In genomic region chr12:120725151-120725658, GRCh38 we compare ENCODE assay signal across 1 cellular context.
TF ChIP-seq lines count a peak whose summit lies in the region.

No MANE protein-coding gene starts in this region.

TF ChIP-seq in HepG2, 621 proteins besides CTCF, POLR2A, EP300 and RAD21 (continued from another document):
- TF ChIP-seq ZBED4 (CRISPR knock-in tag; IDR thresholded peaks at IDR 0.05; ENCODE audit: borderline replicate concordance) (no peak), NONO (IDR thresholded peaks at IDR 0.05) (no peak), NONO (CRISPR knock-in tag; conservative IDR thresholded peaks at IDR 0.05) (no peak)
- TF ChIP-seq, protein P1, sequence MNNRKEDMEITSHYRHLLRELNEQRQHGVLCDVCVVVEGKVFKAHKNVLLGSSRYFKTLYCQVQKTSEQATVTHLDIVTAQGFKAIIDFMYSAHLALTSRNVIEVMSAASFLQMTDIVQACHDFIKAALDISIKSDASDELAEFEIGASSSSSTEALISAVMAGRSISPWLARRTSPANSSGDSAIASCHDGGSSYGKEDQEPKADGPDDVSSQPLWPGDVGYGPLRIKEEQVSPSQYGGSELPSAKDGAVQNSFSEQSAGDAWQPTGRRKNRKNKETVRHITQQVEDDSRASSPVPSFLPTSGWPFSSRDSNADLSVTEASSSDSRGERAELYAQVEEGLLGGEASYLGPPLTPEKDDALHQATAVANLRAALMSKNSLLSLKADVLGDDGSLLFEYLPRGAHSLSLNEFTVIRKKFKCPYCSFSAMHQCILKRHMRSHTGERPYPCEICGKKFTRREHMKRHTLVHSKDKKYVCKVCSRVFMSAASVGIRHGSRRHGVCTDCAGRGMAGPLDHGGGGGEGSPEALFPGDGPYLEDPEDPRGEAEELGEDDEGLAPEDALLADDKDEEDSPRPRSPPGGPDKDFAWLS (CRISPR knock-in tag; IDR thresholded peaks at IDR 0.05; ENCODE audit: borderline replicate concordance), result no peak
